In genomic region chr15:88620995-88621772, GRCh38 we compare ENCODE assay signal across 8 cellular contexts.
DNase-seq lines count a peak whose midpoint lies in the region; ATAC-seq lines count a peak whose summit lies in the region.

Gene AEN, plus strand, starts transcription at chr15:88621340. Its CDS starts 4,870 bp downstream, at chr15:88626210.

- DNase-seq in AG20443 (ENCODE audit: low spot score), result peak; percentile 99
- peak; percentile 80 to 94 for DNase-seq in NCI-H446 (lab: John Stamatoyannopoulos, UW)
- peak; percentile 82 to 90 (median 86) for DNase-seq in activated CD4-positive, CD25-positive, alpha-beta regulatory T cell (lab: John Stamatoyannopoulos, UW)
- DNase-seq in central memory CD4-positive, alpha-beta T cell, result peak; percentile 95
- DNase-seq in iris pigment epithelial cell (ENCODE audit: low read depth), result peak; percentile 97
- DNase-seq in stimulated activated CD4-positive, alpha-beta T cell treated with anti-CD3 and anti-CD28 coated beads, Interleukin-12 subunit alpha, Interleukin-12 subunit beta, amount 100 ng/mL, for 24 hours (ENCODE audit: low read depth in 2 of 2), result peak; percentile 88 to 92

- ATAC-seq in GM19043 (IDR thresholded peaks at IDR 0.05; ENCODE audit: low read depth, unreplicated experiment), result peak; percentile 93
- ATAC-seq in HG03354 (IDR thresholded peaks at IDR 0.05; ENCODE audit: poor library complexity, severe bottlenecking, unreplicated experiment), result peak; percentile 95

Comparison
In these comparisons a context has a peak if more than half of its experiments do, and no peak if none do; other contexts are left out.
1. Peak in every context shown above with its lines: DNase-seq and ATAC-seq.